In genomic region chr11:991034-991433, GRCh38 we compare ENCODE assay signal across 24 cellular contexts. TPM values are rescaled to one million over a fixed set of nuclear protein-coding genes. Genes with fewer than 3 reads are reported as not detected.
A peak's percentile ranks its signal among the peaks of the same experiment; 100 is the strongest.
DNase-seq lines count a peak whose midpoint lies in the region; ATAC-seq, FAIRE-seq and TF ChIP-seq lines count a peak whose summit lies in the region.
"Had no signal": no experiment of that assay in that cellular context is flagged by ENCODE, and none has a peak within 500 bp of the region (broad histone marks: within the 10 kb centered on the region; RNA-seq: fewer than 3 reads in every experiment).

No MANE protein-coding gene starts in this region.

- TF ChIP-seq CTCF in right atrium auricular region (IDR thresholded peaks at IDR 0.05) (no peak), glutamatergic neuron (IDR thresholded peaks at IDR 0.05; ENCODE audit: partially characterized antibody, unreplicated experiment) (no peak), type B pancreatic cell (conservative IDR thresholded peaks at IDR 0.05) (no peak), D721Med (IDR thresholded peaks at IDR 0.05; ENCODE audit: insufficient read depth, missing control alignments) (no peak)

- H3K36me3 ChIP-seq in right atrium auricular region, result peaks cover 77% of the 10 kb centered on the region

- intact Hi-C loops in Right ventricle myocardium inferior (cut with DNase I), result no loop called here

- H3K4me3 ChIP-seq in right atrium auricular region, result no peak overlapping the region
- H3K4me3 ChIP-seq: GM12878, Peyer's patch, SJCRH30 had no signal

- ATAC-seq in Right ventricle myocardium inferior, result no peak
- ATAC-seq: GM12878 had no signal

- FAIRE-seq in HTR-8/SVneo (lab: Jason Lieb, UNC) (peak; percentile 28), D721Med (lab: Jason Lieb, UNC) (no peak)
- FAIRE-seq: GM12878 had no signal

- no peaks in the 10 kb centered on the region for H3K4me1 ChIP-seq in right atrium auricular region
- H3K4me1 ChIP-seq: BE2C, Peyer's patch, SJCRH30 had no signal

- H3K27me3 Mint-ChIP-seq in glutamatergic neuron (ENCODE audit: unreplicated experiment) (peaks cover 16% of the 10 kb centered on the region), type B pancreatic cell (no peaks in the 10 kb centered on the region)
- H3K27me3 Mint-ChIP-seq: CD4-positive, alpha-beta T cell had no signal

- DNase-seq in Right ventricle myocardium inferior (ENCODE audit: missing footprints) (peak; percentile 61), right atrium auricular region (ENCODE audit: low spot score) (no peak), HTR-8/SVneo (ENCODE audit: insufficient read length, low spot score) (no peak), glutamatergic neuron (no peak), type B pancreatic cell (ENCODE audit: extremely low spot score, unreplicated experiment) (no peak), NCI-H2107 (lab: John Stamatoyannopoulos, UW) (no peak), D721Med (ENCODE audit: insufficient read length, low spot score) (no peak)
- DNase-seq: BE2C; CD4-positive, alpha-beta T cell; COR-L47; DND-41; H7; NCI-H1105; NCI-H146; NCI-H2029; NCI-H226; NCI-H510A treated with DMSO at 0.1 percent for 48 hours; NCI-H82; Peyer's patch; SJCRH30 had no signal

- H3K27me3 ChIP-seq in right atrium auricular region, result no peaks in the 10 kb centered on the region
- H3K27me3 ChIP-seq: BE2C, Peyer's patch, SJCRH30 had no signal

- H3K4me1 Mint-ChIP-seq in glutamatergic neuron (ENCODE audit: low read depth, unreplicated experiment), result peaks cover 6% of the 10 kb centered on the region
- peaks cover 10% of the 10 kb centered on the region for H3K4me1 Mint-ChIP-seq in type B pancreatic cell (ENCODE audit: unreplicated experiment)

- H3K36me3 Mint-ChIP-seq in glutamatergic neuron (ENCODE audit: unreplicated experiment), result no peaks in the 10 kb centered on the region
- peaks cover 8% of the 10 kb centered on the region for H3K36me3 Mint-ChIP-seq in type B pancreatic cell

- no peak overlapping the region for H3K4me3 Mint-ChIP-seq in glutamatergic neuron (ENCODE audit: unreplicated experiment)
- no peak overlapping the region for H3K4me3 Mint-ChIP-seq in type B pancreatic cell
- H3K4me3 Mint-ChIP-seq: CD4-positive, alpha-beta T cell had no signal

- no peaks in the 10 kb centered on the region for H3K9me3 ChIP-seq in right atrium auricular region
- H3K9me3 ChIP-seq: BE2C, Peyer's patch, SJCRH30 had no signal

- H3K27ac Mint-ChIP-seq in glutamatergic neuron (ENCODE audit: unreplicated experiment) (peak overlapping the region; percentile 66), type B pancreatic cell (peak overlapping the region; percentile 64)
- H3K27ac Mint-ChIP-seq: CD4-positive, alpha-beta T cell had no signal

- H3K27ac ChIP-seq in right atrium auricular region, result no peak overlapping the region
- H3K27ac ChIP-seq: KMS-11, Peyer's patch, SJCRH30 had no signal

- H3K9me3 Mint-ChIP-seq in glutamatergic neuron (ENCODE audit: unreplicated experiment) (peaks cover 16% of the 10 kb centered on the region), type B pancreatic cell (peaks cover 4% of the 10 kb centered on the region)
- H3K9me3 Mint-ChIP-seq: CD4-positive, alpha-beta T cell had no signal

RNA-seq across cellular contexts. Expression of gene MUC6, which starts 45.5 kb away (rescaled TPM):
- total RNA-seq in Right ventricle myocardium inferior (not detected), right atrium auricular region (not detected), glutamatergic neuron (ENCODE audit: unreplicated experiment) (not detected), type B pancreatic cell (ENCODE audit: low replicate concordance) (0.38 and 0.46 TPM in 2 replicates)
- total RNA-seq: A673; CD4-positive, alpha-beta T cell; H7; OCI-LY7; Peyer's patch; SJCRH30 had no signal
